In genomic region chr13:23175920-23176319, GRCh38 we compare ENCODE assay signal across 12 cellular contexts. TPM values are rescaled to one million over a fixed set of nuclear protein-coding genes. Genes with fewer than 3 reads are reported as not detected.
DNase-seq lines count a peak whose midpoint lies in the region; ATAC-seq and TF ChIP-seq lines count a peak whose summit lies in the region.
"Had no signal": no experiment of that assay in that cellular context is flagged by ENCODE, and none has a peak within 500 bp of the region (broad histone marks: within the 10 kb centered on the region; RNA-seq: fewer than 3 reads in every experiment).

No MANE protein-coding gene starts in this region.

- H3K4me3 ChIP-seq in RWPE2 (ENCODE audit: severe bottlenecking) (no peak overlapping the region), fibroblast of the aortic adventitia (ENCODE audit: low read depth, low read length) (no peak overlapping the region)
- H3K4me3 ChIP-seq: gastrocnemius medialis had no signal

- no peak overlapping the region for H3K4me3 Mint-ChIP-seq in activated CD4-positive, alpha-beta T cell treated with anti-CD3 and anti-CD28 coated beads, Interleukin-2, amount 10 ng/mL, durations not matched to agents 24 days and 14 days
- H3K4me3 Mint-ChIP-seq: CD8-positive, alpha-beta memory T cell had no signal

- H3K27ac ChIP-seq in 22Rv1 (no peak overlapping the region), RWPE2 (ENCODE audit: poor library complexity, severe bottlenecking) (no peak overlapping the region)
- H3K27ac ChIP-seq: gastrocnemius medialis had no signal

- intact Hi-C loops in activated CD4-positive, alpha-beta T cell treated with anti-CD3 and anti-CD28 coated beads, Interleukin-2, amount 10 ng/mL, durations not matched to agents 24 days and 14 days (cut with micrococcal nuclease) = no loop called here

- no peaks in the 10 kb centered on the region for H3K4me1 Mint-ChIP-seq in activated CD4-positive, alpha-beta T cell treated with anti-CD3 and anti-CD28 coated beads, Interleukin-2, amount 10 ng/mL, durations not matched to agents 24 days and 14 days
- H3K4me1 Mint-ChIP-seq: CD8-positive, alpha-beta memory T cell had no signal

- H3K4me1 ChIP-seq in RWPE2 (ENCODE audit: insufficient read depth, poor library complexity, severe bottlenecking) = no peaks in the 10 kb centered on the region

- no peaks in the 10 kb centered on the region for H3K9me3 Mint-ChIP-seq in activated CD4-positive, alpha-beta T cell treated with anti-CD3 and anti-CD28 coated beads, Interleukin-2, amount 10 ng/mL, durations not matched to agents 24 days and 14 days

- DNase-seq in GM10266 (ENCODE audit: extremely low spot score) (no peak), RWPE2 (ENCODE audit: low spot score) (no peak), fibroblast of the aortic adventitia (ENCODE audit: low read depth) (peak; percentile 10), HuH-7.5 (ENCODE audit: low spot score) (no peak), glomerular visceral epithelial cell (ENCODE audit: extremely low spot score) (no peak)
- no peak for DNase-seq in activated CD4-positive, alpha-beta T cell treated with anti-CD3 and anti-CD28 coated beads, Interleukin-2, amount 10 ng/mL, durations not matched to agents 24 days and 14 days
- DNase-seq: CD8-positive, alpha-beta memory T cell; gastrocnemius medialis; NCI-H187; SHP77 had no signal

- no peaks in the 10 kb centered on the region for H3K27me3 ChIP-seq in RWPE2 (ENCODE audit: insufficient read depth, poor library complexity, severe bottlenecking)
- H3K27me3 ChIP-seq: gastrocnemius medialis had no signal

- ATAC-seq in RWPE2 (ENCODE audit: low read depth) (no peak), GM18858 (IDR thresholded peaks at IDR 0.05; ENCODE audit: unreplicated experiment) (no peak)
- ATAC-seq: gastrocnemius medialis had no signal

- no peaks in the 10 kb centered on the region for H3K36me3 Mint-ChIP-seq in activated CD4-positive, alpha-beta T cell treated with anti-CD3 and anti-CD28 coated beads, Interleukin-2, amount 10 ng/mL, durations not matched to agents 24 days and 14 days (ENCODE audit: low read depth)
- H3K36me3 Mint-ChIP-seq: CD8-positive, alpha-beta memory T cell had no signal

- H3K9me3 ChIP-seq in RWPE2 (ENCODE audit: severe bottlenecking) = no peaks in the 10 kb centered on the region
- H3K9me3 ChIP-seq: gastrocnemius medialis had no signal

- peak; percentile 64 for TF ChIP-seq CTCF in 22Rv1 (IDR thresholded peaks at IDR 0.05)
- TF ChIP-seq CTCF in GM10266 (IDR thresholded peaks at IDR 0.05; ENCODE audit: control insufficient read depth, insufficient read depth, low read depth, missing control alignments) = peak; percentile 17
- TF ChIP-seq CTCF in RWPE2 (IDR thresholded peaks at IDR 0.05; ENCODE audit: poor library complexity, severe bottlenecking) = peak; percentile 61
- peak; percentile 41 for TF ChIP-seq CTCF in fibroblast of the aortic adventitia (IDR thresholded peaks at IDR 0.05; ENCODE audit: insufficient read depth, low read length)

- peaks cover 5% of the 10 kb centered on the region for H3K27me3 Mint-ChIP-seq in activated CD4-positive, alpha-beta T cell treated with anti-CD3 and anti-CD28 coated beads, Interleukin-2, amount 10 ng/mL, durations not matched to agents 24 days and 14 days
- H3K27me3 Mint-ChIP-seq: CD8-positive, alpha-beta memory T cell had no signal

- H3K36me3 ChIP-seq in RWPE2 (ENCODE audit: low read depth) = no peaks in the 10 kb centered on the region
- H3K36me3 ChIP-seq: gastrocnemius medialis had no signal

- no peak overlapping the region for H3K27ac Mint-ChIP-seq in activated CD4-positive, alpha-beta T cell treated with anti-CD3 and anti-CD28 coated beads, Interleukin-2, amount 10 ng/mL, durations not matched to agents 24 days and 14 days
- H3K27ac Mint-ChIP-seq: CD8-positive, alpha-beta memory T cell had no signal

RNA-seq across cellular contexts. Expression of gene SGCG, which starts 4.9 kb away (rescaled TPM):
- 2.1 and 15.4 TPM in 2 replicates for total RNA-seq in fibroblast of the aortic adventitia (ENCODE audit: low replicate concordance)
- total RNA-seq in activated CD4-positive, alpha-beta T cell treated with anti-CD3 and anti-CD28 coated beads, Interleukin-2, amount 10 ng/mL, durations not matched to agents 24 days and 14 days = not detected in 2 replicates
- total RNA-seq: CD8-positive, alpha-beta memory T cell had no signal
